Comparison of ENCODE assay signal across 9 cellular contexts in genomic region chr22:37266581-37267127, GRCh38. TPM values are rescaled to one million over a fixed set of nuclear protein-coding genes. Genes with fewer than 3 reads are reported as not detected.
DNase-seq lines count a peak whose midpoint lies in the region; ATAC-seq and TF ChIP-seq lines count a peak whose summit lies in the region.
"Had no signal": no experiment of that assay in that cellular context is flagged by ENCODE, and none has a peak within 500 bp of the region (broad histone marks: within the 10 kb centered on the region; RNA-seq: fewer than 3 reads in every experiment).

No MANE protein-coding gene starts in this region.

- H3K9me3 ChIP-seq in neural progenitor cell (ENCODE audit: low read depth) (peaks cover 3% of the 10 kb centered on the region), endodermal cell (ENCODE audit: control insufficient read depth, low read length) (peaks cover 12% of the 10 kb centered on the region), SJCRH30 (replicated peaks) (peaks cover 4% of the 10 kb centered on the region; the same call in 1 of the 2 replicates)

- H3K27ac ChIP-seq in KMS-11 (no peak overlapping the region), neural progenitor cell (no peak overlapping the region), endodermal cell (ENCODE audit: low read depth, low read length) (no peak overlapping the region), SJCRH30 (no peak overlapping the region)

- no peaks in the 10 kb centered on the region for H3K79me2 ChIP-seq in KMS-11 (ENCODE audit: insufficient read depth, low read depth)
- no peaks in the 10 kb centered on the region for H3K79me2 ChIP-seq in neural progenitor cell (ENCODE audit: low read depth)

- H3K4me1 Mint-ChIP-seq in chondrocyte (ENCODE audit: low read depth) (peaks cover 7% of the 10 kb centered on the region), neural progenitor cell (peaks cover 7% of the 10 kb centered on the region), endodermal cell (peaks cover 4% of the 10 kb centered on the region)

- H3K4me3 Mint-ChIP-seq in chondrocyte (ENCODE audit: unreplicated experiment) (no peak overlapping the region), neural progenitor cell (no peak overlapping the region), endodermal cell (no peak overlapping the region)

- H3K4me3 ChIP-seq in KMS-11 (IDR thresholded peaks at IDR 0.05; ENCODE audit: insufficient read depth, low read depth, low read length) = no peak overlapping the region
- H3K4me3 ChIP-seq in neural progenitor cell = no peak overlapping the region
- no peak overlapping the region for H3K4me3 ChIP-seq in endodermal cell (ENCODE audit: low read length)
- no peak overlapping the region for H3K4me3 ChIP-seq in SJCRH30

- H3K4me2 ChIP-seq in KMS-11 (peak overlapping the region; percentile 55; the same call in 1 of the 2 replicates), neural progenitor cell (no peak overlapping the region)

- DNase-seq in CD1c-positive myeloid dendritic cell (ENCODE audit: extremely low spot score) = peak; percentile 20
- DNase-seq in chondrocyte (ENCODE audit: low spot score) = peak; percentile 55
- no peak for DNase-seq in neural progenitor cell (ENCODE audit: low spot score)
- no peak for DNase-seq in endodermal cell
- no peak for DNase-seq in NCI-H446 treated with DMSO at 0.1 percent for 48 hours (lab: John Stamatoyannopoulos, UW)
- no peak for DNase-seq in SJCRH30

- H3K9ac ChIP-seq in KMS-11 (no peak overlapping the region), neural progenitor cell (no peak overlapping the region), endodermal cell (ENCODE audit: extremely low read depth, low read length, poor library complexity, severe bottlenecking) (no peak overlapping the region)

- H3K27me3 Mint-ChIP-seq in chondrocyte (ENCODE audit: low read depth) (peaks cover 7% of the 10 kb centered on the region), neural progenitor cell (ENCODE audit: insufficient read depth, low read depth) (peaks cover 3% of the 10 kb centered on the region), endodermal cell (ENCODE audit: insufficient read depth) (peaks cover 19% of the 10 kb centered on the region)

- H3K36me3 Mint-ChIP-seq in chondrocyte (ENCODE audit: low read depth) = peaks cover 4% of the 10 kb centered on the region
- no peaks in the 10 kb centered on the region for H3K36me3 Mint-ChIP-seq in neural progenitor cell
- no peaks in the 10 kb centered on the region for H3K36me3 Mint-ChIP-seq in endodermal cell (ENCODE audit: low read depth)

- peaks cover 9% of the 10 kb centered on the region for H3K4me1 ChIP-seq in KMS-11 (ENCODE audit: low read depth, poor library complexity, severe bottlenecking)
- H3K4me1 ChIP-seq in neural progenitor cell = peaks cover 6% of the 10 kb centered on the region
- no peaks in the 10 kb centered on the region for H3K4me1 ChIP-seq in endodermal cell (ENCODE audit: control insufficient read depth, insufficient read depth, low read length)
- no peaks in the 10 kb centered on the region for H3K4me1 ChIP-seq in SJCRH30
- H3K4me1 ChIP-seq: ascending aorta had no signal

- peak overlapping the region; percentile 63 for H3K27ac Mint-ChIP-seq in chondrocyte (ENCODE audit: unreplicated experiment)
- H3K27ac Mint-ChIP-seq in neural progenitor cell = no peak overlapping the region
- H3K27ac Mint-ChIP-seq in endodermal cell = no peak overlapping the region

- WGBS in endodermal cell (ENCODE audit: insufficient coverage in 1 of 2, insufficient read length in 1 of 2), 2 experiments = 72 to 74% methylated on average over 17 to 18 of the region's 18 CpGs

- H3F3A ChIP-seq in neural progenitor cell (ENCODE audit: low read depth) = no peaks in the 10 kb centered on the region

- no peaks in the 10 kb centered on the region for H3K36me3 ChIP-seq in KMS-11 (ENCODE audit: insufficient read depth)
- H3K36me3 ChIP-seq in neural progenitor cell = no peaks in the 10 kb centered on the region
- no peaks in the 10 kb centered on the region for H3K36me3 ChIP-seq in endodermal cell (ENCODE audit: control insufficient read depth, insufficient read depth, low read length)
- H3K36me3 ChIP-seq in SJCRH30 = no peaks in the 10 kb centered on the region
- H3K36me3 ChIP-seq: ascending aorta had no signal

- H2AFZ ChIP-seq in KMS-11 (ENCODE audit: low read depth) = peak overlapping the region; percentile 68; the same call in 1 of the 2 replicates
- peak overlapping the region; percentile 92 for H2AFZ ChIP-seq in neural progenitor cell (replicated peaks)

- no peak for TF ChIP-seq CTCF in KMS-11 (conservative IDR thresholded peaks at IDR 0.05; ENCODE audit: low read depth, low read length)
- TF ChIP-seq CTCF in chondrocyte (IDR thresholded peaks at IDR 0.05) = no peak
- TF ChIP-seq CTCF in neural progenitor cell (IDR thresholded peaks at IDR 0.05) = no peak
- TF ChIP-seq CTCF in endodermal cell (conservative IDR thresholded peaks at IDR 0.05) = no peak

- H3K27me3 ChIP-seq in KMS-11 (ENCODE audit: insufficient read depth, low read depth) (peaks cover 22% of the 10 kb centered on the region; the same call in 1 of the 2 replicates), neural progenitor cell (peaks cover under 1% of the 10 kb centered on the region), endodermal cell (ENCODE audit: control insufficient read depth, insufficient read depth, low read length, poor library complexity, severe bottlenecking) (peaks cover 9% of the 10 kb centered on the region), SJCRH30 (peaks cover 3% of the 10 kb centered on the region)
- H3K27me3 ChIP-seq: ascending aorta had no signal

- no peak for ATAC-seq in HG03439 (IDR thresholded peaks at IDR 0.05; ENCODE audit: unreplicated experiment)

- H3K9me3 Mint-ChIP-seq in chondrocyte (ENCODE audit: low read depth) (peaks cover 13% of the 10 kb centered on the region), neural progenitor cell (peaks cover 21% of the 10 kb centered on the region), endodermal cell (peaks cover 17% of the 10 kb centered on the region)

- no peaks in the 10 kb centered on the region for H4K20me1 ChIP-seq in KMS-11 (ENCODE audit: insufficient read depth)
- no peaks in the 10 kb centered on the region for H4K20me1 ChIP-seq in neural progenitor cell (ENCODE audit: low read depth)

RNA-seq across cellular contexts. Expression of gene CYTH4, which starts 15.7 kb away (rescaled TPM):
- total RNA-seq in chondrocyte (not detected in 3 replicates), neural progenitor cell (ENCODE audit: low replicate concordance) (not detected in 2 replicates), endodermal cell (not detected)
- polyA plus RNA-seq in endodermal cell (2013, experiment 1 of 2) = not detected
- polyA plus RNA-seq in endodermal cell (2013, experiment 2 of 2) = not detected
- not detected in 2 replicates for total RNA-seq in SJCRH30 (2014; rRNA removed; shearing (Covaris generic))

RNA-seq across cellular contexts. Expression of gene RAC2, which starts 22.6 kb away (rescaled TPM):
- 0.20 TPM in 1 of 3 replicates, not detected in the others for total RNA-seq in chondrocyte
- 1.7 and 2.1 TPM in 2 replicates for total RNA-seq in neural progenitor cell (ENCODE audit: low replicate concordance)
- 1 to 10 TPM; 4.5 to 5.6 TPM for total RNA-seq in endodermal cell
- 2.0 TPM for polyA plus RNA-seq in endodermal cell (2013, experiment 1 of 2)
- 1.8 TPM for polyA plus RNA-seq in endodermal cell (2013, experiment 2 of 2)
- not detected in 2 replicates for total RNA-seq in SJCRH30 (2014; rRNA removed; shearing (Covaris generic))

RNA-seq across cellular contexts. Expression of gene SSTR3, which starts 54.4 kb away (rescaled TPM):
- total RNA-seq in chondrocyte (not detected in 3 replicates), neural progenitor cell (ENCODE audit: low replicate concordance) (0.19 and 0.53 TPM in 2 replicates), endodermal cell (under 1 TPM; 0.11 to 0.20 TPM)
- 0.14 TPM for polyA plus RNA-seq in endodermal cell (2013, experiment 1 of 2)
- 0.12 TPM for polyA plus RNA-seq in endodermal cell (2013, experiment 2 of 2)
- not detected in 2 replicates for total RNA-seq in SJCRH30 (2014; rRNA removed; shearing (Covaris generic))
- total RNA-seq: ascending aorta had no signal

Comparison
In these comparisons a context has a peak if more than half of its experiments do, and no peak if none do; other contexts are left out.
1. DNase-seq: peak in CD1c-positive myeloid dendritic cell (single experiment) and chondrocyte (single experiment); none in neural progenitor cell (single experiment), endodermal cell (single experiment), NCI-H446 treated with DMSO at 0.1 percent for 48 hours (single experiment) and SJCRH30 (0 of 2).